In genomic region chr6:170207586-170207985, GRCh38 we compare ENCODE assay signal across 28 cellular contexts.
A peak's percentile ranks its signal among the peaks of the same experiment; 100 is the strongest.
DNase-seq lines count a peak whose midpoint lies in the region; ATAC-seq and TF ChIP-seq lines count a peak whose summit lies in the region.
"Had no signal": no experiment of that assay in that cellular context is flagged by ENCODE, and none has a peak within 500 bp of the region (broad histone marks: within the 10 kb centered on the region; RNA-seq: fewer than 3 reads in every experiment).

No MANE protein-coding gene starts in this region.

- H3K27ac Mint-ChIP-seq in activated CD4-positive, alpha-beta memory T cell treated with anti-CD3 and anti-CD28 coated beads, Interleukin-2, amount 10 ng/mL, durations not matched to agents 7 days and 5 days = no peak overlapping the region
- no peak overlapping the region for H3K27ac Mint-ChIP-seq in activated CD4-positive, alpha-beta memory T cell treated with anti-CD3 and anti-CD28 coated beads for 36 hours
- H3K27ac Mint-ChIP-seq: CD14-positive monocyte; dendritic cell treated with granulocyte-macrophage colony-stimulating factor and Interleukin-4, amounts not matched to agents 40 ng/mL and 50 ng/mL, for 4 days; IgD-negative memory B cell; mesothelial cell of epicardium; naive B cell; stimulated activated memory B cell treated with anti-CD40 and anti-IgM and Interleukin-4, amounts not matched to agents 10 μg/mL and 1 μg/mL and 100 μg/mL, for 72 hours; T-cell had no signal

- H3K4me3 ChIP-seq in lower lobe of right lung = no peak overlapping the region
- H3K4me3 ChIP-seq: psoas muscle had no signal

- H3K36me3 Mint-ChIP-seq in activated CD4-positive, alpha-beta memory T cell treated with anti-CD3 and anti-CD28 coated beads, Interleukin-2, amount 10 ng/mL, durations not matched to agents 7 days and 5 days (ENCODE audit: low read depth) = no peaks in the 10 kb centered on the region
- H3K36me3 Mint-ChIP-seq in activated CD4-positive, alpha-beta memory T cell treated with anti-CD3 and anti-CD28 coated beads for 36 hours = peaks cover 5% of the 10 kb centered on the region
- H3K36me3 Mint-ChIP-seq: CD14-positive monocyte, IgD-negative memory B cell, mesothelial cell of epicardium, T-cell had no signal

- no peaks in the 10 kb centered on the region for H3K36me3 ChIP-seq in lower lobe of right lung
- H3K36me3 ChIP-seq: WERI-Rb-1 had no signal

- no peaks in the 10 kb centered on the region for H3K9me3 ChIP-seq in lower lobe of right lung
- H3K9me3 ChIP-seq: psoas muscle had no signal

- no peaks in the 10 kb centered on the region for H3K4me1 Mint-ChIP-seq in activated CD4-positive, alpha-beta memory T cell treated with anti-CD3 and anti-CD28 coated beads, Interleukin-2, amount 10 ng/mL, durations not matched to agents 7 days and 5 days
- H3K4me1 Mint-ChIP-seq in activated CD4-positive, alpha-beta memory T cell treated with anti-CD3 and anti-CD28 coated beads for 36 hours (ENCODE audit: low read depth) = no peaks in the 10 kb centered on the region
- H3K4me1 Mint-ChIP-seq: CD14-positive monocyte; IgD-negative memory B cell; naive B cell; stimulated activated memory B cell treated with anti-CD40 and anti-IgM and Interleukin-4, amounts not matched to agents 10 μg/mL and 1 μg/mL and 100 μg/mL, for 72 hours; T-cell had no signal

- no peak overlapping the region for H3K27ac ChIP-seq in lower lobe of right lung
- H3K27ac ChIP-seq: psoas muscle, WERI-Rb-1 had no signal

- H3K27me3 Mint-ChIP-seq in activated CD4-positive, alpha-beta memory T cell treated with anti-CD3 and anti-CD28 coated beads, Interleukin-2, amount 10 ng/mL, durations not matched to agents 7 days and 5 days = no peaks in the 10 kb centered on the region
- no peaks in the 10 kb centered on the region for H3K27me3 Mint-ChIP-seq in activated CD4-positive, alpha-beta memory T cell treated with anti-CD3 and anti-CD28 coated beads for 36 hours

- TF ChIP-seq CTCF in lower lobe of right lung (IDR thresholded peaks at IDR 0.05) = no peak

- peaks cover 23% of the 10 kb centered on the region for H3K27me3 ChIP-seq in lower lobe of right lung (ENCODE audit: low read depth)

- ATAC-seq in lower lobe of right lung = no peak
- ATAC-seq: esophagus mucosa; left ventricle myocardium superior; stimulated activated memory B cell treated with anti-CD40 and anti-IgM and Interleukin-4, amounts not matched to agents 10 μg/mL and 1 μg/mL and 100 μg/mL, for 72 hours; T-cell had no signal

- peaks cover 27% of the 10 kb centered on the region for H3K9me3 Mint-ChIP-seq in activated CD4-positive, alpha-beta memory T cell treated with anti-CD3 and anti-CD28 coated beads, Interleukin-2, amount 10 ng/mL, durations not matched to agents 7 days and 5 days
- H3K9me3 Mint-ChIP-seq in activated CD4-positive, alpha-beta memory T cell treated with anti-CD3 and anti-CD28 coated beads for 36 hours = peaks cover 20% of the 10 kb centered on the region

- H3K4me1 ChIP-seq in lower lobe of right lung = no peaks in the 10 kb centered on the region
- H3K4me1 ChIP-seq: psoas muscle had no signal

- intact Hi-C loops in activated CD4-positive, alpha-beta memory T cell treated with anti-CD3 and anti-CD28 coated beads for 36 hours (cut with micrococcal nuclease) = no loop called here
- intact Hi-C loops in lower lobe of right lung (cut with DNase I) = no loop called here

- peak; percentile 13 for DNase-seq in activated CD4-positive, alpha-beta memory T cell treated with anti-CD3 and anti-CD28 coated beads, Interleukin-2, amount 10 ng/mL, durations not matched to agents 7 days and 5 days
- no peak for DNase-seq in activated CD4-positive, alpha-beta memory T cell treated with anti-CD3 and anti-CD28 coated beads for 36 hours
- DNase-seq in stimulated activated CD4-positive, alpha-beta T cell treated with anti-CD3 and anti-CD28 coated beads, Interleukin-4, amount 100 ng/mL, for 24 hours = peak; percentile 2
- no peak for DNase-seq in stimulated activated CD4-positive, alpha-beta T cell treated with anti-CD3 and anti-CD28 coated beads, Interleukin-4, amount 100 ng/mL, for 1 hour
- peak; percentile 6 for DNase-seq in mucosa of gallbladder (ENCODE audit: low spot score)
- DNase-seq in OCI-M2 (lab: John Stamatoyannopoulos, UW; ENCODE audit: unreplicated experiment) = no peak
- DNase-seq in lower lobe of right lung = no peak
- DNase-seq in RKO (ENCODE audit: low spot score) = no peak
- DNase-seq: activated CD4-positive, alpha-beta T cell treated with anti-CD3 and anti-CD28 coated beads for 48 hours; activated naive CD4-positive, alpha-beta T cell; central memory CD4-positive, alpha-beta T cell; DMS79; foreskin fibroblast; MV-4-11; naive B cell; NCI-H1436 treated with DMSO at 0.1 percent for 48 hours; NCI-H2107; psoas muscle; stimulated activated CD4-positive, alpha-beta T cell treated with anti-CD3 and anti-CD28 coated beads, Interleukin-15, amount 100 ng/mL, for 24 hours; WERI-Rb-1 had no signal

- POLR2A ChIA-PET in activated CD4-positive, alpha-beta memory T cell treated with anti-CD3 and anti-CD28 coated beads, Interleukin-2, amount 10 ng/mL, durations not matched to agents 7 days and 5 days (lab: Charles Lee) = no interaction called here
- POLR2A ChIA-PET in activated CD4-positive, alpha-beta memory T cell treated with anti-CD3 and anti-CD28 coated beads for 36 hours (lab: Charles Lee) = no interaction called here

- H3K4me3 Mint-ChIP-seq in activated CD4-positive, alpha-beta memory T cell treated with anti-CD3 and anti-CD28 coated beads, Interleukin-2, amount 10 ng/mL, durations not matched to agents 7 days and 5 days = no peak overlapping the region
- no peak overlapping the region for H3K4me3 Mint-ChIP-seq in activated CD4-positive, alpha-beta memory T cell treated with anti-CD3 and anti-CD28 coated beads for 36 hours
- H3K4me3 Mint-ChIP-seq: CD14-positive monocyte; dendritic cell treated with granulocyte-macrophage colony-stimulating factor and Interleukin-4, amounts not matched to agents 40 ng/mL and 50 ng/mL, for 4 days; IgD-negative memory B cell; mesothelial cell of epicardium; naive B cell; stimulated activated memory B cell treated with anti-CD40 and anti-IgM and Interleukin-4, amounts not matched to agents 10 μg/mL and 1 μg/mL and 100 μg/mL, for 72 hours; T-cell had no signal

- CTCF ChIA-PET in activated CD4-positive, alpha-beta memory T cell treated with anti-CD3 and anti-CD28 coated beads, Interleukin-2, amount 10 ng/mL, durations not matched to agents 7 days and 5 days (lab: Charles Lee) = no interaction called here
- CTCF ChIA-PET in activated CD4-positive, alpha-beta memory T cell treated with anti-CD3 and anti-CD28 coated beads for 36 hours (lab: Charles Lee) = no interaction called here

Comparison
In these comparisons a context has a peak if more than half of its experiments do, and no peak if none do; other contexts are left out.
1. DNase-seq: peak in activated CD4-positive, alpha-beta memory T cell treated with anti-CD3 and anti-CD28 coated beads, Interleukin-2, amount 10 ng/mL, durations not matched to agents 7 days and 5 days (single experiment), stimulated activated CD4-positive, alpha-beta T cell treated with anti-CD3 and anti-CD28 coated beads, Interleukin-4, amount 100 ng/mL, for 24 hours (single experiment) and mucosa of gallbladder (single experiment); none in activated CD4-positive, alpha-beta memory T cell treated with anti-CD3 and anti-CD28 coated beads for 36 hours (single experiment), stimulated activated CD4-positive, alpha-beta T cell treated with anti-CD3 and anti-CD28 coated beads, Interleukin-4, amount 100 ng/mL, for 1 hour (single experiment), OCI-M2 (single experiment), lower lobe of right lung (single experiment) and RKO (single experiment).